ENCODE assay signal across 22 cellular contexts in genomic region chr3:9861626-9862130, GRCh38. TPM values are rescaled to one million over a fixed set of nuclear protein-coding genes. Genes with fewer than 3 reads are reported as not detected.
DNase-seq lines count a peak whose midpoint lies in the region; ATAC-seq, FAIRE-seq and TF ChIP-seq lines count a peak whose summit lies in the region.
"Had no signal": no experiment of that assay in that cellular context is flagged by ENCODE, and none has a peak within 500 bp of the region (broad histone marks: within the 10 kb centered on the region; RNA-seq: fewer than 3 reads in every experiment).

No MANE protein-coding gene starts in this region.

- H3F3A ChIP-seq in Loucy (ENCODE audit: low read depth): no peaks in the 10 kb centered on the region

- ATAC-seq in GM21737 (IDR thresholded peaks at IDR 0.05; ENCODE audit: unreplicated experiment): no peak
- ATAC-seq in heart left ventricle: no peak
- no peak for ATAC-seq in left colon
- ATAC-seq: activated CD4-positive, CD25-positive, alpha-beta regulatory T cell treated with anti-CD3 and anti-CD28 coated beads, Interleukin-2, amount 50 U/mL, for 24 hours had no signal

- H4K91ac ChIP-seq in H1 (replicated peaks; ENCODE audit: insufficient read length, low read length): no peak overlapping the region

- CTCF ChIA-PET in H1 (lab: Charles Lee; ENCODE audit: partially characterized antibody): interaction anchor here (0.9 to 1.9 kb wide), 5 partner anchors 21 to 85 kb away, joined by 3 to 5 read pairs (median 4); no protein-coding TSS in a partner anchor

- H3K4me3 Mint-ChIP-seq in nephron progenitor cell: peak overlapping the region; percentile 58
- H3K4me3 Mint-ChIP-seq: activated CD4-positive, alpha-beta memory T cell treated with anti-CD3 and anti-CD28 coated beads, Interleukin-2, amount 10 ng/mL, durations not matched to agents 7 days and 5 days; IgD-negative memory B cell had no signal

- H4K20me1 ChIP-seq in Loucy (ENCODE audit: insufficient read depth, low read length, poor library complexity, severe bottlenecking): no peaks in the 10 kb centered on the region
- H4K20me1 ChIP-seq in H1 (replicated peaks in 1 of 2; ENCODE audit: control insufficient read depth in 1 of 2, insufficient read depth in 2 of 2, low read length in 2 of 2): no peaks in the 10 kb centered on the region

- no peaks in the 10 kb centered on the region for H3K27me3 ChIP-seq in Loucy (ENCODE audit: insufficient read depth, low read length, poor library complexity, severe bottlenecking)
- peaks cover 0 to 12% (median 4%) of the 10 kb centered on the region in 4 experiments; a peak in 3 of 7 replicates for H3K27me3 ChIP-seq in H1 (replicated peaks in 1 of 4; ENCODE audit: control insufficient read depth in 3 of 4, extremely low read depth in 1 of 4, insufficient read depth in 3 of 4, low read length in 3 of 4)
- H3K27me3 ChIP-seq in tibial nerve: no peaks in the 10 kb centered on the region
- no peaks in the 10 kb centered on the region for H3K27me3 ChIP-seq in heart left ventricle
- H3K27me3 ChIP-seq: heart right ventricle had no signal

- no peak overlapping the region for H2BK120ac ChIP-seq in H1 (replicated peaks; ENCODE audit: low read depth, low read length)

- H2AK5ac ChIP-seq in H1 (ENCODE audit: low read depth, low read length): no peak overlapping the region

- H3K27ac ChIP-seq in H1 (ENCODE audit: low read depth, low read length): no peak overlapping the region
- peak overlapping the region in 3 of 4 donors; percentile 36 to 89 (median 88) for H3K27ac ChIP-seq in tibial nerve
- peak overlapping the region in 1 of 12 donors; percentile 87 for H3K27ac ChIP-seq in heart left ventricle

- H3K36me3 Mint-ChIP-seq in nephron progenitor cell (ENCODE audit: low read depth): no peaks in the 10 kb centered on the region
- H3K36me3 Mint-ChIP-seq: activated naive CD8-positive, alpha-beta T cell treated with anti-CD3 and anti-CD28 coated beads, Interleukin-2, amount 10 ng/mL, durations not matched to agents 7 days and 5 days; CD14-positive monocyte; IgD-negative memory B cell; naive B cell had no signal

- no peak overlapping the region for H3K23ac ChIP-seq in H1 (ENCODE audit: insufficient read length)

- no peak overlapping the region for H3K4ac ChIP-seq in H1 (replicated peaks; ENCODE audit: insufficient read length, low read depth, low read length)

- TF ChIP-seq CTCF in Loucy (conservative IDR thresholded peaks at IDR 0.05; ENCODE audit: low read length) (no peak), H1 (IDR thresholded peaks at IDR 0.05; ENCODE audit: control extremely low read depth in 1 of 3, insufficient read depth in 1 of 3, low read depth in 1 of 3, low read length in 3 of 3) (no peak), nephron progenitor cell (IDR thresholded peaks at IDR 0.05) (no peak), tibial nerve (IDR thresholded peaks at IDR 0.05) (no peak), heart left ventricle (IDR thresholded peaks at IDR 0.05) (no peak)

- H2BK5ac ChIP-seq in H1 (ENCODE audit: low read depth, low read length): no peak overlapping the region

- H3K27ac Mint-ChIP-seq in nephron progenitor cell: no peak overlapping the region
- H3K27ac Mint-ChIP-seq: activated CD4-positive, alpha-beta memory T cell treated with anti-CD3 and anti-CD28 coated beads, Interleukin-2, amount 10 ng/mL, durations not matched to agents 7 days and 5 days; activated naive CD8-positive, alpha-beta T cell treated with anti-CD3 and anti-CD28 coated beads, Interleukin-2, amount 10 ng/mL, durations not matched to agents 7 days and 5 days; IgD-negative memory B cell; naive B cell had no signal

- H3K4me3 ChIP-seq in Loucy (ENCODE audit: low read length, poor library complexity, severe bottlenecking) (no peak overlapping the region), H1 (ENCODE audit: extremely low read depth in 1 of 4, insufficient read depth in 2 of 4, low read depth in 3 of 4, low read length in 4 of 4) (no peak overlapping the region), tibial nerve (no peak overlapping the region), heart left ventricle (no peak overlapping the region)

- H3K56ac ChIP-seq in H1 (replicated peaks; ENCODE audit: insufficient read length, low read depth, low read length): no peak overlapping the region

- H2BK15ac ChIP-seq in H1 (ENCODE audit: low read length): no peak overlapping the region

- H4K5ac ChIP-seq in H1 (ENCODE audit: insufficient read length, low read depth, low read length): no peak overlapping the region

- no peak for TF ChIP-seq RAD21 in H1 (IDR thresholded peaks at IDR 0.05 in 1 of 2, conservative IDR thresholded peaks at IDR 0.05 in 1 of 2; ENCODE audit: low read depth in 2 of 2, low read length in 2 of 2)

- H3K14ac ChIP-seq in H1 (ENCODE audit: insufficient read length): no peak overlapping the region

- H3K9ac ChIP-seq in Loucy (ENCODE audit: low read depth, low read length, poor library complexity, severe bottlenecking): peak overlapping the region; percentile 61
- H3K9ac ChIP-seq in H1 (replicated peaks in 1 of 4; ENCODE audit: extremely low read depth in 1 of 4, low read depth in 3 of 4, low read length in 3 of 4): no peak overlapping the region

- 0 out of 2 replicates have a peak overlapping the region, but pooled peaks have one; percentile 17 for H2BK12ac ChIP-seq in H1 (ENCODE audit: low read depth, low read length)

- whole genome bisulfite sequencing in H1 (ENCODE audit: extremely low coverage in 1 of 2, insufficient coverage in 1 of 2, insufficient read length in 1 of 2, insufficient replicate concordance in 2 of 2, low coverage in 1 of 2, low lambda C conversion rate in 2 of 2, missing lambda C conversion rate in 1 of 2), 2 experiments: 86% methylated on average over 5 of the region's 5 CpGs; no CpG with 5 or more reads in 1 of the 2 experiments
- 75 to 82% methylated on average over 5 of the region's 5 CpGs for WGBS in tibial nerve, 2 donors
- 90 to 95% (median 94%) methylated on average over 5 of the region's 5 CpGs for WGBS in heart left ventricle, 4 donors

- intact Hi-C loops in heart left ventricle (cut with DNase I): no loop called here
- intact Hi-C loops in left colon (cut with DNase I, micrococcal nuclease): no loop called here

- H3K79me2 ChIP-seq in Loucy (ENCODE audit: insufficient read depth, low read length): no peaks in the 10 kb centered on the region
- H3K79me2 ChIP-seq in H1 (ENCODE audit: control insufficient read depth in 1 of 2, insufficient read depth in 2 of 2, low read length in 2 of 2): no peaks in the 10 kb centered on the region

- peak overlapping the region; percentile 37 for H3K4me2 ChIP-seq in Loucy (ENCODE audit: low read depth, low read length, poor library complexity, severe bottlenecking)
- H3K4me2 ChIP-seq in H1 (ENCODE audit: insufficient read depth in 1 of 2, low read depth in 2 of 2, low read length in 2 of 2): peak overlapping the region in 1 of 2 experiments; percentile 76; a peak in 3 of 4 replicates

- H3K36me3 ChIP-seq in Loucy (ENCODE audit: insufficient read depth, low read length) (no peaks in the 10 kb centered on the region), H1 (ENCODE audit: control insufficient read depth in 2 of 4, insufficient read depth in 4 of 4, low read length in 3 of 4) (no peaks in the 10 kb centered on the region), tibial nerve (no peaks in the 10 kb centered on the region), heart left ventricle (no peaks in the 10 kb centered on the region)
- H3K36me3 ChIP-seq: heart right ventricle had no signal

- TF ChIP-seq POLR2A in H1 (IDR thresholded peaks at IDR 0.05; ENCODE audit: control extremely low read depth in 1 of 2, low read depth in 2 of 2, low read length in 2 of 2) (no peak), tibial nerve (IDR thresholded peaks at IDR 0.05) (no peak), heart left ventricle (IDR thresholded peaks at IDR 0.05) (no peak)

- peaks cover 8% of the 10 kb centered on the region for H3K4me1 ChIP-seq in Loucy (ENCODE audit: insufficient read depth, low read length, poor library complexity, severe bottlenecking)
- H3K4me1 ChIP-seq in H1 (replicated peaks in 1 of 4; ENCODE audit: control insufficient read depth in 3 of 4, insufficient read depth in 4 of 4, low read length in 3 of 4): peaks cover 0 to 5% (median 3%) of the 10 kb centered on the region in 4 experiments; a peak in 6 of 7 replicates
- H3K4me1 ChIP-seq in tibial nerve: peaks cover 0 to 40% (median 8%) of the 10 kb centered on the region in 4 donors
- peaks cover 0 to 21% (median 9%) of the 10 kb centered on the region in 12 donors for H3K4me1 ChIP-seq in heart left ventricle

- H3K27me3 Mint-ChIP-seq in nephron progenitor cell (ENCODE audit: low read depth, poor library complexity): peaks cover 12% of the 10 kb centered on the region
- H3K27me3 Mint-ChIP-seq: IgD-negative memory B cell had no signal

- no peak overlapping the region; the same call in 1 of the 2 replicates for H3K18ac ChIP-seq in H1 (ENCODE audit: extremely low read depth, low read length)

- H4K8ac ChIP-seq in H1 (ENCODE audit: extremely low read depth, insufficient read depth, low read length): no peak overlapping the region

- H3K4me1 Mint-ChIP-seq in nephron progenitor cell: peaks cover 24% of the 10 kb centered on the region

- peak overlapping the region; percentile 78 for H2AFZ ChIP-seq in Loucy (ENCODE audit: low read length)
- H2AFZ ChIP-seq in H1 (ENCODE audit: low read length): no peak overlapping the region

- no peaks in the 10 kb centered on the region for H3K9me2 ChIP-seq in Loucy (replicated peaks; ENCODE audit: low read depth, low read length)

- H3K9me3 ChIP-seq in Loucy (ENCODE audit: insufficient read depth, low read depth, low read length) (no peaks in the 10 kb centered on the region), H1 (ENCODE audit: insufficient read depth in 2 of 2, low read depth in 1 of 2, low read length in 1 of 2) (no peaks in the 10 kb centered on the region), tibial nerve (no peaks in the 10 kb centered on the region), heart left ventricle (no peaks in the 10 kb centered on the region)
- H3K9me3 ChIP-seq: heart right ventricle had no signal

- TF ChIP-seq EP300 in H1 (IDR thresholded peaks at IDR 0.05; ENCODE audit: borderline replicate concordance in 1 of 2, low read depth in 2 of 2, low read length in 2 of 2) (no peak), tibial nerve (IDR thresholded peaks at IDR 0.05) (no peak)

- H3K79me1 ChIP-seq in H1 (ENCODE audit: low read depth, low read length): no peaks in the 10 kb centered on the region

- no peak overlapping the region for H2BK20ac ChIP-seq in H1 (ENCODE audit: low read length)

- POLR2A ChIA-PET in H1 (lab: Charles Lee; ENCODE audit: partially characterized antibody): interaction anchor here (0.6 to 1.1 kb wide), 3 partner anchors 10 to 77 kb away, joined by 3 read pairs; no protein-coding TSS in a partner anchor

- no peak for FAIRE-seq in H1 (lab: Jason Lieb, UNC)

- DNase-seq in H1 (ENCODE audit: low read depth in 1 of 2, low spot score in 2 of 2) (no peak), nephron progenitor cell (no peak), tibial nerve (ENCODE audit: low spot score in 2 of 2) (no peak), T1000 (lab: John Stamatoyannopoulos, UW) (no peak), heart left ventricle (no peak), left colon (no peak)
- DNase-seq: activated CD4-positive, alpha-beta memory T cell treated with anti-CD3 and anti-CD28 coated beads, Interleukin-2, amount 10 ng/mL, durations not matched to agents 7 days and 5 days; activated effector memory CD4-positive, alpha-beta T cell treated with anti-CD3 and anti-CD28 coated beads, Interleukin-2, amount 50 U/mL, for 16 hours; activated naive CD8-positive, alpha-beta T cell treated with anti-CD3 and anti-CD28 coated beads, Interleukin-2, amount 10 ng/mL, durations not matched to agents 7 days and 5 days; cerebellar nuclear complex; heart right ventricle; mesenchymal stem cell; naive B cell; NCI-H1436 treated with DMSO at 0.1 percent for 48 hours; NCI-H510A; NK-92 treated with Interleukin-12 subunit alpha and Interleukin-12 subunit beta, amount 100 ng/mL, for 24 hours; SIG-M5 had no signal

- H3K9me3 Mint-ChIP-seq in nephron progenitor cell: no peaks in the 10 kb centered on the region
- H3K9me3 Mint-ChIP-seq: activated CD4-positive, alpha-beta memory T cell treated with anti-CD3 and anti-CD28 coated beads, Interleukin-2, amount 10 ng/mL, durations not matched to agents 7 days and 5 days; activated naive CD8-positive, alpha-beta T cell treated with anti-CD3 and anti-CD28 coated beads, Interleukin-2, amount 10 ng/mL, durations not matched to agents 7 days and 5 days; IgD-negative memory B cell had no signal

- H3K23me2 ChIP-seq in H1 (ENCODE audit: low read depth, low read length): peaks cover 4% of the 10 kb centered on the region; the same call in 1 of the 2 replicates

RNA-seq across cellular contexts. Expression of gene RPUSD3, which starts 17.9 kb away (rescaled TPM):
- 63.8 and 68.4 TPM in 2 replicates for total RNA-seq in H1 (2021; fragmentation: NEBNext Ultra II Directional; extraction: Animal tissue kit (Norgen Biotek cat#: 25700))
- polyA plus RNA-seq in H1 (2011; rRNA removed): 154 and 164 TPM in 2 replicates
- 89.4 TPM for polyA plus RNA-seq in H1 (2011; cell fraction: cytosol; rRNA removed)
- 98.6 TPM for polyA plus RNA-seq in H1 (2011; cell fraction: nucleus; rRNA removed)
- polyA plus RNA-seq in H1 (2012, experiment 1 of 2): 57.2 to 70.9 TPM (median 68.0 TPM) in 4 replicates
- 81.1 TPM for polyA plus RNA-seq in H1 (2012, experiment 2 of 2)
- polyA plus RNA-seq in H1 (2013, experiment 1 of 2): 69.8 TPM
- 66.2 TPM for polyA plus RNA-seq in H1 (2013, experiment 2 of 2)
- 49.1 and 51.8 TPM in 2 replicates for polyA minus RNA-seq in H1 (2011; rRNA and poly(A)+ RNA removed)
- 26.6 TPM for polyA minus RNA-seq in H1 (2011; cell fraction: cytosol; rRNA and poly(A)+ RNA removed)
- polyA minus RNA-seq in H1 (2011; cell fraction: nucleus; rRNA and poly(A)+ RNA removed): 28.0 TPM
- total RNA-seq in tibial nerve: 10 to 100 TPM; 37.1 to 69.7 (median 52.2) TPM
- 10 to 100 TPM; 25.8 to 68.6 (median 31.1) TPM for total RNA-seq in heart left ventricle
- 10 to 100 TPM; 41.1 to 43.5 TPM for polyA plus RNA-seq in heart left ventricle
- 10 to 100 TPM; 27.3 to 29.9 TPM for total RNA-seq in left colon

RNA-seq across cellular contexts. Expression of gene CIDEC, which starts 18.4 kb away (rescaled TPM):
- total RNA-seq in H1 (2021; fragmentation: NEBNext Ultra II Directional; extraction: Animal tissue kit (Norgen Biotek cat#: 25700)): not detected in 2 replicates
- polyA plus RNA-seq in H1 (2011; rRNA removed): not detected in 2 replicates
- not detected for polyA plus RNA-seq in H1 (2011; cell fraction: cytosol; rRNA removed)
- polyA plus RNA-seq in H1 (2011; cell fraction: nucleus; rRNA removed): not detected
- not detected in 4 replicates for polyA plus RNA-seq in H1 (2012, experiment 1 of 2)
- polyA plus RNA-seq in H1 (2012, experiment 2 of 2): not detected
- not detected for polyA plus RNA-seq in H1 (2013, experiment 1 of 2)
- not detected for polyA plus RNA-seq in H1 (2013, experiment 2 of 2)
- not detected in 2 replicates for polyA minus RNA-seq in H1 (2011; rRNA and poly(A)+ RNA removed)
- not detected for polyA minus RNA-seq in H1 (2011; cell fraction: cytosol; rRNA and poly(A)+ RNA removed)
- polyA minus RNA-seq in H1 (2011; cell fraction: nucleus; rRNA and poly(A)+ RNA removed): not detected
- 100 to 1,000 TPM in 3 of 4 donors, 10 to 100 TPM in 1; 72.4 to 380 (median 174) TPM for total RNA-seq in tibial nerve
- total RNA-seq in heart left ventricle: 10 to 100 TPM in 2 of 9 donors, 1 to 10 TPM in 4, under 1 TPM in 1, not detected in 2; 0.72 to 59.0 (median 1.6) TPM
- polyA plus RNA-seq in heart left ventricle: 10 to 100 TPM in 1 of 2 donors, 1 to 10 TPM in 1; 4.0 to 17.5 TPM
- total RNA-seq in left colon: 10 to 100 TPM; 24.6 to 26.2 TPM
- total RNA-seq: activated CD4-positive, alpha-beta memory T cell treated with anti-CD3 and anti-CD28 coated beads, Interleukin-2, amount 10 ng/mL, durations not matched to agents 7 days and 5 days; activated naive CD8-positive, alpha-beta T cell treated with anti-CD3 and anti-CD28 coated beads, Interleukin-2, amount 10 ng/mL, durations not matched to agents 7 days and 5 days had no signal
- polyA plus RNA-seq: CD14-positive monocyte had no signal

RNA-seq across cellular contexts. Expression of gene JAGN1, which starts 28.7 kb away (rescaled TPM):
- 26.8 and 26.9 TPM in 2 replicates for total RNA-seq in H1 (2021; fragmentation: NEBNext Ultra II Directional; extraction: Animal tissue kit (Norgen Biotek cat#: 25700))
- 42.9 and 51.6 TPM in 2 replicates for polyA plus RNA-seq in H1 (2011; rRNA removed)
- 31.9 TPM for polyA plus RNA-seq in H1 (2011; cell fraction: cytosol; rRNA removed)
- 23.5 TPM for polyA plus RNA-seq in H1 (2011; cell fraction: nucleus; rRNA removed)
- 22.1 to 34.0 TPM (median 32.3 TPM) in 4 replicates for polyA plus RNA-seq in H1 (2012, experiment 1 of 2)
- 36.1 TPM for polyA plus RNA-seq in H1 (2012, experiment 2 of 2)
- polyA plus RNA-seq in H1 (2013, experiment 1 of 2): 24.1 TPM
- polyA plus RNA-seq in H1 (2013, experiment 2 of 2): 28.1 TPM
- 46.3 and 49.0 TPM in 2 replicates for polyA minus RNA-seq in H1 (2011; rRNA and poly(A)+ RNA removed)
- 18.8 TPM for polyA minus RNA-seq in H1 (2011; cell fraction: cytosol; rRNA and poly(A)+ RNA removed)
- polyA minus RNA-seq in H1 (2011; cell fraction: nucleus; rRNA and poly(A)+ RNA removed): 17.8 TPM
- total RNA-seq in tibial nerve: 10 to 100 TPM; 21.6 to 46.7 (median 34.7) TPM
- 10 to 100 TPM; 15.1 to 40.3 (median 21.2) TPM for total RNA-seq in heart left ventricle
- polyA plus RNA-seq in heart left ventricle: 10 to 100 TPM; 20.8 to 77.3 TPM
- total RNA-seq in left colon: 10 to 100 TPM; 40.9 to 41.7 TPM

RNA-seq across cellular contexts. Expression of gene IL17RE, which starts 41.0 kb away (rescaled TPM):
- 4.4 and 4.9 TPM in 2 replicates for total RNA-seq in H1 (2021; fragmentation: NEBNext Ultra II Directional; extraction: Animal tissue kit (Norgen Biotek cat#: 25700))
- polyA plus RNA-seq in H1 (2011; rRNA removed): 3.4 and 3.8 TPM in 2 replicates
- polyA plus RNA-seq in H1 (2011; cell fraction: cytosol; rRNA removed): 4.0 TPM
- 13.4 TPM for polyA plus RNA-seq in H1 (2011; cell fraction: nucleus; rRNA removed)
- 1.9 to 3.6 TPM (median 3.2 TPM) in 4 replicates for polyA plus RNA-seq in H1 (2012, experiment 1 of 2)
- polyA plus RNA-seq in H1 (2012, experiment 2 of 2): 2.1 TPM
- 4.8 TPM for polyA plus RNA-seq in H1 (2013, experiment 1 of 2)
- 4.4 TPM for polyA plus RNA-seq in H1 (2013, experiment 2 of 2)
- polyA minus RNA-seq in H1 (2011; rRNA and poly(A)+ RNA removed): 1.6 and 2.0 TPM in 2 replicates
- 1.2 TPM for polyA minus RNA-seq in H1 (2011; cell fraction: cytosol; rRNA and poly(A)+ RNA removed)
- polyA minus RNA-seq in H1 (2011; cell fraction: nucleus; rRNA and poly(A)+ RNA removed): 4.7 TPM
- 10 to 100 TPM in 1 of 4 donors, 1 to 10 TPM in 2, under 1 TPM in 1; 0.59 to 10.1 (median 5.6) TPM for total RNA-seq in tibial nerve
- total RNA-seq in heart left ventricle: 1 to 10 TPM in 4 of 9 donors, under 1 TPM in 5; 0.65 to 6.9 (median 0.79) TPM
- polyA plus RNA-seq in heart left ventricle: 1 to 10 TPM in 1 of 2 donors, under 1 TPM in 1; 0.95 to 1.3 TPM
- total RNA-seq in left colon: 10 to 100 TPM; 87.3 to 88.7 TPM
- polyA plus RNA-seq: CD14-positive monocyte, IgD-negative memory B cell had no signal

RNA-seq across cellular contexts. Expression of gene TTLL3, which starts 51.6 kb away (rescaled TPM):
- total RNA-seq in H1 (2021; fragmentation: NEBNext Ultra II Directional; extraction: Animal tissue kit (Norgen Biotek cat#: 25700)): 4.3 and 5.9 TPM in 2 replicates
- polyA plus RNA-seq in H1 (2011; rRNA removed) (8.9 and 11.4 TPM in 2 replicates), heart left ventricle (10 to 100 TPM in 1 of 2 donors, 1 to 10 TPM in 1; 4.7 to 17.3 TPM)
- 11.5 TPM for polyA plus RNA-seq in H1 (2011; cell fraction: cytosol; rRNA removed)
- polyA plus RNA-seq in H1 (2011; cell fraction: nucleus; rRNA removed): 33.1 TPM
- polyA plus RNA-seq in H1 (2012, experiment 1 of 2): 8.7 to 12.5 TPM (median 11.8 TPM) in 4 replicates
- polyA plus RNA-seq in H1 (2012, experiment 2 of 2): 2.6 TPM
- 2.8 TPM for polyA plus RNA-seq in H1 (2013, experiment 1 of 2)
- 2.1 TPM for polyA plus RNA-seq in H1 (2013, experiment 2 of 2)
- polyA minus RNA-seq in H1 (2011; rRNA and poly(A)+ RNA removed): 7.1 and 9.4 TPM in 2 replicates
- polyA minus RNA-seq in H1 (2011; cell fraction: cytosol; rRNA and poly(A)+ RNA removed): 3.9 TPM
- 8.7 TPM for polyA minus RNA-seq in H1 (2011; cell fraction: nucleus; rRNA and poly(A)+ RNA removed)
- total RNA-seq in tibial nerve (100 to 1,000 TPM in 3 of 4 donors, 10 to 100 TPM in 1; 58.2 to 173 (median 120) TPM), heart left ventricle (10 to 100 TPM in 5 of 9 donors, 1 to 10 TPM in 4; 7.0 to 30.3 (median 11.8) TPM), left colon (10 to 100 TPM; 40.2 to 47.1 TPM)
